8 cellular contexts compared by ENCODE assay signal in the genomic region with DNA sequence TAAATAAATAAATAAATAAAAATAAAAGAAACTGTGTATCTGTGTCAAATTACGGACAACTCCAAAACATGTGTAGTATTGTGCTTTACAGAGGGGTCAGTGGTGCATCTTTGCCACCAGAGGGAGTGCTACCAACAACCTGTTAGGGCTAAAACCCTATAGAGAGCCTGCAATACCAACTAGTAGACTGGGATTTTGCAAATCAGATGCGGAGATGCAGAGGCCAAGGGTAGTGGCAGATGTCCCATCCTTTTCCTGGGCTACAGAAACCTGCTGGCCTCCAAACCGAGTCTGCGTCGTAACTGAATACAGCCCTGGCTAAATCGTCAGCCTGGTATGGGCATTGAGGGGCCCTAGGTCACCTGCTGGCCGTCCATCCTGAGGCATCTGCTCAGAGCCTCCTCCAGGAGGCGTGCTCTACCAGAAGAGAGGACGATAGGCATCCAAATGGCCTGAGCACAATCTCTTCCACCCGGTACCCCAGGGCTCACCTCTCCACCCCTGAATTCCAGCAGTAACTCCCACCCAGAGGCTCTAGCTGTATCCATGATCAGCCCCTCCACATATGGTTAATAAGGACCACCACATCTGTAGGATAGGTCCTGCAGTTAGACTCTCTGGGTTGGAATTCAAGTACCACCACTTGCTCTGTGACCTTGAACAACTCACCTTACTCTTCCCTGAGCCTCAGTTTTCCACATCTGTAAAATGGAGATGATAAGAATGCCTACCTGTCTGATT. TPM values are rescaled to one million over a fixed set of nuclear protein-coding genes. Genes with fewer than 3 reads are reported as not detected.
DNase-seq lines count a peak whose midpoint lies in the region; ATAC-seq and TF ChIP-seq lines count a peak whose summit lies in the region.

No MANE protein-coding gene starts in this region.

- intact Hi-C loops in body of pancreas (cut with DNase I) = no loop called here

- H3K4me1 ChIP-seq in body of pancreas = peaks cover 5% of the 10 kb centered on the region

- H3K4me3 ChIP-seq in body of pancreas (no peak overlapping the region), skeletal muscle cell (ENCODE audit: low read depth, low read length) (no peak overlapping the region)

- DNase-seq in AG09319 (ENCODE audit: extremely low read depth, low read depth) (no peak), NCI-H2029 (lab: John Stamatoyannopoulos, UW) (peak; percentile 44), T-helper 2 cell (peak in 4 of 5 experiments; percentile 24 to 86 (median 52)), body of pancreas (peak; percentile 54 to 74 (median 65)), hippocampal formation (lab: John Stamatoyannopoulos, UW) (peak; percentile 36 to 80), skeletal muscle cell (ENCODE audit: low read depth) (peak; percentile 28)

- TF ChIP-seq CTCF in AG09319 (IDR thresholded peaks at IDR 0.05; ENCODE audit: low read depth, low read length) (peak; percentile 65), body of pancreas (IDR thresholded peaks at IDR 0.05) (peak; percentile 78 to 91 (median 82))

- H3K27me3 ChIP-seq in body of pancreas = no peaks in the 10 kb centered on the region

- no peaks in the 10 kb centered on the region for H3K36me3 ChIP-seq in body of pancreas (replicated peaks in 1 of 2; ENCODE audit: insufficient read depth in 1 of 2, low read depth in 2 of 2)

- no peaks in the 10 kb centered on the region for H3K9me3 ChIP-seq in body of pancreas

- no peak for TF ChIP-seq POLR2A in body of pancreas (IDR thresholded peaks at IDR 0.05)

- peak overlapping the region in 1 of 4 donors; percentile 27 for H3K27ac ChIP-seq in body of pancreas

- WGBS in body of pancreas, 2 donors = 1 to 2% methylated on average over 8 to 10 of the region's 10 CpGs

- peak; percentile 75 for ATAC-seq in GM18858 (IDR thresholded peaks at IDR 0.05; ENCODE audit: unreplicated experiment)
- ATAC-seq in HG03039 (IDR thresholded peaks at IDR 0.05; ENCODE audit: unreplicated experiment) = peak; percentile 79
- ATAC-seq in body of pancreas = peak; percentile 96

RNA-seq across cellular contexts. Expression of gene RRP12, which starts 6.2 kb away (rescaled TPM):
- total RNA-seq in body of pancreas = 10 to 100 TPM; 13.0 to 22.1 TPM

RNA-seq across cellular contexts. Expression of gene PGAM1, which starts 18.6 kb away (rescaled TPM):
- total RNA-seq in body of pancreas = 10 to 100 TPM; 52.7 to 66.7 TPM

RNA-seq across cellular contexts. Expression of gene EXOSC1, which starts 38.4 kb away (rescaled TPM):
- 10 to 100 TPM; 20.8 to 33.2 TPM for total RNA-seq in body of pancreas

RNA-seq across cellular contexts. Expression of gene ZDHHC16, which starts 38.6 kb away (rescaled TPM):
- 10 to 100 TPM; 17.5 to 18.2 TPM for total RNA-seq in body of pancreas
